Comparison of ENCODE assay signal across 8 cellular contexts in the genomic region with DNA sequence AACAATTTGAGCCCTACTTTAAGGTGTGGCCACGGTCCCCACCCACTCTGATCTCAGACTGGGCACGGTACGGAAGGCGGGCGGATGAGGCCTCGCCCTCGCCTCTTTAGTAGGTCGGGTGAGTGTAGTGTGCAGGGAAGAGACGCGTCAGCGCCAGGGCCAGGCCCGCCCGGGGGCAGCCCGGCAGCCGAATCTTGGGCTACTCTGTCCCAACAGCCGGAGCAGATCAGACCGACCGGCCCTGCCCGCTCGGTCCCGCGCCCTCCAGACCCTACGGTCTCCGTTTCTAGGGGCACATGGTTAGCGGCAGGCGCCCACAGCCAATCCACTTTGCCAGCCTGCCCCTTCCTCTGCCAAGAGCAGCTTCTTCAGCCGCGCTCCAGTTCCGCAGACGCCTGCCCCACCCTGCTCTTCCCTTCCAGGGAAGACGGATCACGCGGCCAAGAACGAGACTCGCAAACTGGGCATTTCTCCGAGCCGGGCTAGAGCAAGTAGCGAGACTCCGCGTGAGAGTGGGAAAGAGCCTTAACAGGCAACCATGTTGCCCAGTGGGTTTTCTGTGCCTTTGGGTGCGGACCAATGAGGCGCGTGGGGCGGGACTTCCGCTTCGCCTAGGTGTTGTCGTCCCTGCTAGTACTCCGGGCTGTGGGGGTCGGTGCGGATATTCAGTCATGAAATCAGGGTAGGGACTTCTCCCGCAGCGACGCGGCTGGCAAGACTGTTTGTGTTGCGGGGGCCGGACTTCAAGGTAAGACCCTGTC. TPM values are rescaled to one million over a fixed set of nuclear protein-coding genes. Genes with fewer than 3 reads are reported as not detected.
DNase-seq lines count a peak whose midpoint lies in the region; ATAC-seq lines count a peak whose summit lies in the region.

A gene with protein sequence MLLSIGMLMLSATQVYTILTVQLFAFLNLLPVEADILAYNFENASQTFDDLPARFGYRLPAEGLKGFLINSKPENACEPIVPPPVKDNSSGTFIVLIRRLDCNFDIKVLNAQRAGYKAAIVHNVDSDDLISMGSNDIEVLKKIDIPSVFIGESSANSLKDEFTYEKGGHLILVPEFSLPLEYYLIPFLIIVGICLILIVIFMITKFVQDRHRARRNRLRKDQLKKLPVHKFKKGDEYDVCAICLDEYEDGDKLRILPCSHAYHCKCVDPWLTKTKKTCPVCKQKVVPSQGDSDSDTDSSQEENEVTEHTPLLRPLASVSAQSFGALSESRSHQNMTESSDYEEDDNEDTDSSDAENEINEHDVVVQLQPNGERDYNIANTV (plus strand): TSS at position 610 of the 761 bp plus-strand sequence. CDS start 32,812 bp downstream, outside the sequence.

- H3K4me3 ChIP-seq in aorta (ENCODE audit: low read length in 2 of 2): peak within 1 kb of the TSS; percentile 46 to 90

- H3K27me3 ChIP-seq in aorta (ENCODE audit: control insufficient read depth in 1 of 2, insufficient read depth in 2 of 2, low read length in 1 of 2): no peaks in the 10 kb centered on the region

- intact Hi-C loops in aorta (cut with DNase I): no loop called here

- DNase-seq in NCI-H2081 treated with DMSO at 0.1 percent for 48 hours (lab: John Stamatoyannopoulos, UW) (peak; percentile 77), T1000 (lab: John Stamatoyannopoulos, UW) (peak; percentile 87), astrocyte of the hippocampus (ENCODE audit: low read depth, low spot score) (peak; percentile 98), hepatic stellate cell (ENCODE audit: low spot score) (peak; percentile 92), renal cortical epithelial cell (ENCODE audit: low read depth) (peak; percentile 89), aorta (peak; percentile 99)

- ATAC-seq in GM18519 (IDR thresholded peaks at IDR 0.05; ENCODE audit: low FRiP score, unreplicated experiment) (peak; percentile 72), HG03045 (IDR thresholded peaks at IDR 0.05; ENCODE audit: unreplicated experiment) (peak; percentile 94), aorta (ENCODE audit: low FRiP score) (peak; percentile 97)

- H3K27ac ChIP-seq in aorta (ENCODE audit: low read depth in 1 of 2, low read length in 2 of 2): peak within 1 kb of the TSS; percentile 83 to 89

- peaks cover 0 to 3% of the 10 kb centered on the region in 2 donors for H3K4me1 ChIP-seq in aorta (ENCODE audit: control insufficient read depth in 1 of 2, insufficient read depth in 2 of 2, low read length in 2 of 2)

- no peaks in the 10 kb centered on the region for H3K9me3 ChIP-seq in aorta (ENCODE audit: control insufficient read depth, low read length)

- WGBS in aorta, 2 donors: 0% methylated on average over 52 to 56 of the region's 56 CpGs

- no peaks in the 10 kb centered on the region for H3K36me3 ChIP-seq in aorta (ENCODE audit: control insufficient read depth in 1 of 2, insufficient read depth in 2 of 2, low read length in 1 of 2)

RNA-seq across cellular contexts. Expression of the gene that starts here (rescaled TPM):
- total RNA-seq in renal cortical epithelial cell (75.2 and 101 TPM in 2 replicates), aorta (10 to 100 TPM; 66.3 to 85.8 TPM)
- polyA plus RNA-seq in aorta: 10 to 100 TPM; 56.1 to 75.3 TPM

Comparison
In these comparisons a context has a peak if more than half of its experiments do, and no peak if none do; other contexts are left out.
1. Peak in every context shown above with its lines: DNase-seq, ATAC-seq, H3K4me3 ChIP-seq and H3K27ac ChIP-seq.